Comparison of ENCODE assay signal across 18 cellular contexts in genomic region chrX:2607113-2607512, GRCh38.
A peak's percentile ranks its signal among the peaks of the same experiment; 100 is the strongest.
DNase-seq lines count a peak whose midpoint lies in the region; ATAC-seq and TF ChIP-seq lines count a peak whose summit lies in the region.
"Had no signal": no experiment of that assay in that cellular context is flagged by ENCODE, and none has a peak within 500 bp of the region (broad histone marks: within the 10 kb centered on the region; RNA-seq: fewer than 3 reads in every experiment).

No MANE protein-coding gene starts in this region.

- POLR2A ChIA-PET in naive thymus-derived CD4-positive, alpha-beta T cell (lab: Charles Lee), result no interaction called here
- POLR2A ChIA-PET in A673 (lab: Charles Lee; ENCODE audit: low non-redundant PET), result no interaction called here

- H3K9me3 ChIP-seq in CD4-positive, CD25-positive, alpha-beta regulatory T cell (ENCODE audit: control insufficient read depth in 2 of 2, low read length in 2 of 2), result no peaks in the 10 kb centered on the region
- H3K9me3 ChIP-seq in DND-41 (ENCODE audit: insufficient read depth, low read length, severe bottlenecking), result no peaks in the 10 kb centered on the region
- H3K9me3 ChIP-seq in naive thymus-derived CD4-positive, alpha-beta T cell (ENCODE audit: control insufficient read depth in 2 of 3, low read length in 3 of 3), result no peaks in the 10 kb centered on the region
- H3K9me3 ChIP-seq in A673 (ENCODE audit: low read depth, low read length, poor library complexity, severe bottlenecking), result no peaks in the 10 kb centered on the region
- H3K9me3 ChIP-seq: stomach had no signal

- H3K4me3 Mint-ChIP-seq in CD4-positive, CD25-positive, alpha-beta regulatory T cell, result peak overlapping the region; percentile 59 to 96 (median 94)
- H3K4me3 Mint-ChIP-seq in activated T-helper 2 cell treated with anti-CD3 and anti-CD28 coated beads, Interferon-gamma antibody, Interleukin-2, Interleukin-4, amounts not matched to agents 10 μg/mL and 5 μg/mL and 100 μg/mL, durations not matched to agents 14 hours and 24 hours and 36 hours (ENCODE audit: low read depth), result peak overlapping the region; percentile 93
- H3K4me3 Mint-ChIP-seq in naive thymus-derived CD4-positive, alpha-beta T cell, result peak overlapping the region; percentile 11 to 96 (median 68)

- BruUV-seq in A673 (replicated peaks; lab: Mats Ljungman, UMichigan), result no TSS peak

- H3K27me3 ChIP-seq in CD4-positive, CD25-positive, alpha-beta regulatory T cell (ENCODE audit: control insufficient read depth, insufficient read depth, low read length), result no peaks in the 10 kb centered on the region
- H3K27me3 ChIP-seq in DND-41 (ENCODE audit: insufficient read depth, low read length, poor library complexity) (no peaks in the 10 kb centered on the region), A673 (replicated peaks; ENCODE audit: insufficient read depth, low read depth, low read length, poor library complexity) (no peaks in the 10 kb centered on the region)
- H3K27me3 ChIP-seq in naive thymus-derived CD4-positive, alpha-beta T cell (ENCODE audit: control insufficient read depth in 2 of 2, insufficient read depth in 2 of 2, low read length in 2 of 2), result no peaks in the 10 kb centered on the region
- H3K27me3 ChIP-seq: brain microvascular endothelial cell, stomach had no signal

- H3K4me2 ChIP-seq in DND-41 (ENCODE audit: insufficient read depth, low read length), result peak overlapping the region; percentile 35; the same call in 1 of the 2 replicates

- CTCF ChIA-PET in naive thymus-derived CD4-positive, alpha-beta T cell (lab: Charles Lee), result no interaction called here
- CTCF ChIA-PET in A673 (lab: Charles Lee), result no interaction called here

- H3K27ac Mint-ChIP-seq in CD4-positive, CD25-positive, alpha-beta regulatory T cell, result peak overlapping the region in 2 of 3 donors; percentile 10 to 36
- no peak overlapping the region for H3K27ac Mint-ChIP-seq in activated T-helper 2 cell treated with anti-CD3 and anti-CD28 coated beads, Interferon-gamma antibody, Interleukin-2, Interleukin-4, amounts not matched to agents 10 μg/mL and 5 μg/mL and 100 μg/mL, durations not matched to agents 14 hours and 24 hours and 36 hours
- H3K27ac Mint-ChIP-seq in naive thymus-derived CD4-positive, alpha-beta T cell, result peak overlapping the region in 6 of 9 donors; percentile 2 to 82 (median 23)

- H2AFZ ChIP-seq in DND-41 (ENCODE audit: low read depth, low read length), result no peak overlapping the region

- no peaks in the 10 kb centered on the region for H4K20me1 ChIP-seq in DND-41 (ENCODE audit: insufficient read depth, low read length)

- no peaks in the 10 kb centered on the region for H3K27me3 Mint-ChIP-seq in CD4-positive, CD25-positive, alpha-beta regulatory T cell
- no peaks in the 10 kb centered on the region for H3K27me3 Mint-ChIP-seq in activated T-helper 2 cell treated with anti-CD3 and anti-CD28 coated beads, Interferon-gamma antibody, Interleukin-2, Interleukin-4, amounts not matched to agents 10 μg/mL and 5 μg/mL and 100 μg/mL, durations not matched to agents 14 hours and 24 hours and 36 hours (ENCODE audit: low read depth)
- no peaks in the 10 kb centered on the region for H3K27me3 Mint-ChIP-seq in naive thymus-derived CD4-positive, alpha-beta T cell

- H3K36me3 Mint-ChIP-seq in CD4-positive, CD25-positive, alpha-beta regulatory T cell, result peaks cover 34% of the 10 kb centered on the region
- peaks cover 47% of the 10 kb centered on the region for H3K36me3 Mint-ChIP-seq in activated T-helper 2 cell treated with anti-CD3 and anti-CD28 coated beads, Interferon-gamma antibody, Interleukin-2, Interleukin-4, amounts not matched to agents 10 μg/mL and 5 μg/mL and 100 μg/mL, durations not matched to agents 14 hours and 24 hours and 36 hours (ENCODE audit: low read depth)
- peaks cover 0 to 46% (median 20%) of the 10 kb centered on the region in 5 donors for H3K36me3 Mint-ChIP-seq in naive thymus-derived CD4-positive, alpha-beta T cell

- no peak overlapping the region for H3K9ac ChIP-seq in DND-41 (ENCODE audit: low read depth, low read length)

- H3K4me3 ChIP-seq in CD4-positive, CD25-positive, alpha-beta regulatory T cell (ENCODE audit: low read depth, low read length), result no peak overlapping the region
- no peak overlapping the region for H3K4me3 ChIP-seq in DND-41 (ENCODE audit: low read depth in 1 of 2, low read length in 2 of 2)
- no peak overlapping the region for H3K4me3 ChIP-seq in naive thymus-derived CD4-positive, alpha-beta T cell (ENCODE audit: low read length)
- no peak overlapping the region for H3K4me3 ChIP-seq in A673 (ENCODE audit: low read depth, low read length, poor library complexity, severe bottlenecking)

- TF ChIP-seq CTCF in DND-41 (IDR thresholded peaks at IDR 0.05; ENCODE audit: borderline replicate concordance, extremely low read depth, low read length, poor library complexity, severe bottlenecking) (no peak), A673 (conservative IDR thresholded peaks at IDR 0.05; ENCODE audit: low read depth, low read length) (no peak)

- peaks cover 61% of the 10 kb centered on the region for H3K79me2 ChIP-seq in DND-41 (ENCODE audit: insufficient read depth, low read length)

- no peak overlapping the region for H3K27ac ChIP-seq in CD4-positive, CD25-positive, alpha-beta regulatory T cell (ENCODE audit: insufficient read depth, low read length, poor library complexity, severe bottlenecking)
- H3K27ac ChIP-seq in DND-41 (ENCODE audit: low read length) (no peak overlapping the region), A673 (ENCODE audit: low read depth, low read length, poor library complexity, severe bottlenecking) (no peak overlapping the region)
- H3K27ac ChIP-seq in naive thymus-derived CD4-positive, alpha-beta T cell (ENCODE audit: low read depth, low read length), result no peak overlapping the region
- H3K27ac ChIP-seq: brain microvascular endothelial cell, stomach had no signal

- H3K9me3 Mint-ChIP-seq in CD4-positive, CD25-positive, alpha-beta regulatory T cell, result no peaks in the 10 kb centered on the region
- H3K9me3 Mint-ChIP-seq in activated T-helper 2 cell treated with anti-CD3 and anti-CD28 coated beads, Interferon-gamma antibody, Interleukin-2, Interleukin-4, amounts not matched to agents 10 μg/mL and 5 μg/mL and 100 μg/mL, durations not matched to agents 14 hours and 24 hours and 36 hours, result no peaks in the 10 kb centered on the region
- peaks cover 0 to 4% (median 0%) of the 10 kb centered on the region in 11 donors for H3K9me3 Mint-ChIP-seq in naive thymus-derived CD4-positive, alpha-beta T cell

- peaks cover 8% of the 10 kb centered on the region for H3K36me3 ChIP-seq in CD4-positive, CD25-positive, alpha-beta regulatory T cell (ENCODE audit: control insufficient read depth, insufficient read depth, low read length)
- peaks cover 14% of the 10 kb centered on the region for H3K36me3 ChIP-seq in DND-41 (ENCODE audit: insufficient read depth, low read length)
- no peaks in the 10 kb centered on the region for H3K36me3 ChIP-seq in naive thymus-derived CD4-positive, alpha-beta T cell (ENCODE audit: control insufficient read depth in 2 of 3, insufficient read depth in 3 of 3, low read length in 3 of 3)
- peaks cover 4% of the 10 kb centered on the region for H3K36me3 ChIP-seq in A673 (ENCODE audit: insufficient read depth, low read length, poor library complexity, severe bottlenecking)
- H3K36me3 ChIP-seq: brain microvascular endothelial cell had no signal

- H3K4me1 Mint-ChIP-seq in CD4-positive, CD25-positive, alpha-beta regulatory T cell, result peaks cover 10 to 64% (median 28%) of the 10 kb centered on the region in 4 donors
- H3K4me1 Mint-ChIP-seq in activated T-helper 2 cell treated with anti-CD3 and anti-CD28 coated beads, Interferon-gamma antibody, Interleukin-2, Interleukin-4, amounts not matched to agents 10 μg/mL and 5 μg/mL and 100 μg/mL, durations not matched to agents 14 hours and 24 hours and 36 hours (ENCODE audit: low read depth), result peaks cover 32% of the 10 kb centered on the region
- peaks cover 34 to 68% (median 55%) of the 10 kb centered on the region in 7 donors for H3K4me1 Mint-ChIP-seq in naive thymus-derived CD4-positive, alpha-beta T cell

- no peak for ATAC-seq in CD4-positive, CD25-positive, alpha-beta regulatory T cell (ENCODE audit: low read depth in 2 of 2)
- ATAC-seq in DND-41 (ENCODE audit: insufficient read depth, low read depth), result no peak
- ATAC-seq in naive thymus-derived CD4-positive, alpha-beta T cell, result no peak
- ATAC-seq: sciatic nerve, SK-N-SH treated with all-trans-retinoic acid at 6 μM for 48 hours had no signal

- H3K4me1 ChIP-seq in CD4-positive, CD25-positive, alpha-beta regulatory T cell (ENCODE audit: control insufficient read depth, insufficient read depth, low read length, poor library complexity, severe bottlenecking), result peaks cover 29% of the 10 kb centered on the region
- H3K4me1 ChIP-seq in DND-41 (ENCODE audit: insufficient read depth, low read length), result peaks cover 35% of the 10 kb centered on the region
- peaks cover 9 to 17% of the 10 kb centered on the region in 2 donors for H3K4me1 ChIP-seq in naive thymus-derived CD4-positive, alpha-beta T cell (ENCODE audit: control insufficient read depth in 2 of 2, insufficient read depth in 2 of 2, low read length in 2 of 2)
- peaks cover 14% of the 10 kb centered on the region for H3K4me1 ChIP-seq in A673 (ENCODE audit: insufficient read depth, low read length, poor library complexity, severe bottlenecking)

- DNase-seq in CD4-positive, CD25-positive, alpha-beta regulatory T cell, result no peak
- no peak for DNase-seq in DND-41
- DNase-seq in activated T-helper 2 cell treated with anti-CD3 and anti-CD28 coated beads, Interferon-gamma antibody, Interleukin-2, Interleukin-4, amounts not matched to agents 10 μg/mL and 5 μg/mL and 100 μg/mL, durations not matched to agents 14 hours and 24 hours and 36 hours (ENCODE audit: low spot score), result no peak
- no peak for DNase-seq in naive thymus-derived CD4-positive, alpha-beta T cell
- DNase-seq in hypothalamus (lab: John Stamatoyannopoulos, UW), result no peak
- no peak for DNase-seq in A673 (ENCODE audit: low spot score)
- no peak for DNase-seq in T-helper 9 cell
- DNase-seq: AML-193, brain microvascular endothelial cell, cortex of kidney, DMS 273 treated with DMSO at 0.1 percent for 48 hours, GF-D8, KG1, NCI-H1048, NCI-H2029 treated with DMSO at 0.1 percent for 48 hours, stomach had no signal

- intact Hi-C loops in activated T-helper 2 cell treated with anti-CD3 and anti-CD28 coated beads, Interferon-gamma antibody, Interleukin-2, Interleukin-4, amounts not matched to agents 10 μg/mL and 5 μg/mL and 100 μg/mL, durations not matched to agents 14 hours and 24 hours and 36 hours (cut with micrococcal nuclease), result loop anchor here (5.0 to 10.0 kb wide), 3 partner anchors 90 to 1152 kb away; partner anchors contain the start of genes ASMTL, DHRSX and ZBED1
- intact Hi-C loops in naive thymus-derived CD4-positive, alpha-beta T cell (cut with micrococcal nuclease), result loop anchor here (5.0 to 10.0 kb wide), 4 partner anchors 105 to 1402 kb away; partner anchors contain the start of genes DHRSX (in 1 of the 2), IL3RA (in 1 of the 2) and ZBED1 (in 1 of the 2)
- intact Hi-C loops in A673 (cut with micrococcal nuclease; ENCODE audit: unreplicated experiment), result no loop called here
